ENCODE assay signal across 1 cellular context in genomic region chr11:47355283-47356128, GRCh38.
TF ChIP-seq lines count a peak whose summit lies in the region.

No MANE protein-coding gene starts in this region.

TF ChIP-seq in HepG2, 621 proteins besides CTCF, POLR2A, EP300 and RAD21 (continued from another document and continues in another):
- TF ChIP-seq ZBTB14 (CRISPR knock-in tag; IDR thresholded peaks at IDR 0.05), result no peak
- TF ChIP-seq ZNF558 (CRISPR knock-in tag; IDR thresholded peaks at IDR 0.05; ENCODE audit: borderline replicate concordance), result no peak
- peak; percentile 61; the same call in 1 of the 2 replicates for TF ChIP-seq DMAP1 (CRISPR knock-in tag; IDR thresholded peaks at IDR 0.05)
- peak; percentile 58 for TF ChIP-seq FOXA3 (CRISPR knock-in tag; IDR thresholded peaks at IDR 0.05)
- TF ChIP-seq HOXA9 (CRISPR knock-in tag; IDR thresholded peaks at IDR 0.05; ENCODE audit: borderline replicate concordance), result peak; percentile 62; the same call in 1 of the 2 replicates
- TF ChIP-seq ONECUT2 (CRISPR knock-in tag; IDR thresholded peaks at IDR 0.05), result no peak
- 0 out of 2 replicates have a peak, but pooled peaks have one; percentile 30 for TF ChIP-seq MED1 (CRISPR knock-in tag; IDR thresholded peaks at IDR 0.05)
- no peak for TF ChIP-seq ZMAT5 (CRISPR knock-in tag; IDR thresholded peaks at IDR 0.05; ENCODE audit: borderline replicate concordance, low read depth)
- no peak for TF ChIP-seq EZH2 (conservative IDR thresholded peaks at IDR 0.05; ENCODE audit: low read depth, low read length)
- TF ChIP-seq ZNF605 (CRISPR knock-in tag; IDR thresholded peaks at IDR 0.05), result no peak
- TF ChIP-seq PITX1 (CRISPR knock-in tag; IDR thresholded peaks at IDR 0.05), result no peak
- TF ChIP-seq YEATS2 (CRISPR knock-in tag; IDR thresholded peaks at IDR 0.05; ENCODE audit: borderline replicate concordance), result peak; percentile 58; the same call in 1 of the 2 replicates
- peak; percentile 78; the same call in 1 of the 2 replicates for TF ChIP-seq ARID4A (CRISPR knock-in tag; IDR thresholded peaks at IDR 0.05; ENCODE audit: borderline replicate concordance)
- TF ChIP-seq KDM6A (CRISPR knock-in tag; IDR thresholded peaks at IDR 0.05; ENCODE audit: low read depth), result no peak; the same call in 1 of the 2 replicates
- peak in 1 of 2 experiments; percentile 75; a peak in 2 of 4 replicates for TF ChIP-seq KLF16 (CRISPR knock-in tag; IDR thresholded peaks at IDR 0.05)
- TF ChIP-seq THYN1 (CRISPR knock-in tag; IDR thresholded peaks at IDR 0.05; ENCODE audit: borderline replicate concordance, low read depth), result no peak
- peak; percentile 50; the same call in 1 of the 2 replicates for TF ChIP-seq ZNF281 (CRISPR knock-in tag; IDR thresholded peaks at IDR 0.05; ENCODE audit: borderline replicate concordance)
- TF ChIP-seq ZNF317 (CRISPR knock-in tag; IDR thresholded peaks at IDR 0.05), result no peak
- no peak for TF ChIP-seq SMARCC2 (IDR thresholded peaks at IDR 0.05)
- TF ChIP-seq HDAC6 (IDR thresholded peaks at IDR 0.05; ENCODE audit: low read depth, low read length), result no peak
- TF ChIP-seq ZC3H4 (CRISPR knock-in tag; IDR thresholded peaks at IDR 0.05; ENCODE audit: borderline replicate concordance), result no peak
- peak; percentile 49; the same call in 1 of the 2 replicates for TF ChIP-seq ZNF710 (CRISPR knock-in tag; IDR thresholded peaks at IDR 0.05; ENCODE audit: borderline replicate concordance)
- no peak for TF ChIP-seq ZSCAN20 (CRISPR knock-in tag; IDR thresholded peaks at IDR 0.05; ENCODE audit: borderline replicate concordance)
- no peak for TF ChIP-seq ZNF451 (CRISPR knock-in tag; IDR thresholded peaks at IDR 0.05)
- TF ChIP-seq KLF6 (CRISPR knock-in tag; IDR thresholded peaks at IDR 0.05), result no peak
- no peak for TF ChIP-seq ZFP36L1 (CRISPR knock-in tag; IDR thresholded peaks at IDR 0.05)
- TF ChIP-seq E2F5 (CRISPR knock-in tag; conservative IDR thresholded peaks at IDR 0.05), result no peak
- TF ChIP-seq XRCC5 (optimal IDR thresholded peaks at IDR 0.05; ENCODE audit: low read length), result peak; percentile 97
- no peak; the same call in 1 of the 2 replicates for TF ChIP-seq HNF4A (CRISPR knock-in tag; IDR thresholded peaks at IDR 0.05)
- peak; percentile 85; the same call in 1 of the 2 replicates for TF ChIP-seq MTA1 (CRISPR knock-in tag; IDR thresholded peaks at IDR 0.05; ENCODE audit: borderline replicate concordance)
- peak; percentile 5; the same call in 1 of the 2 replicates for TF ChIP-seq ZBTB39 (CRISPR knock-in tag; IDR thresholded peaks at IDR 0.05)
- TF ChIP-seq ZNF101 (CRISPR knock-in tag; IDR thresholded peaks at IDR 0.05; ENCODE audit: borderline replicate concordance, low read depth), result no peak
- no peak for TF ChIP-seq ZNF138 (CRISPR knock-in tag; IDR thresholded peaks at IDR 0.05; ENCODE audit: low read depth)
- no peak for TF ChIP-seq ZNF557 (CRISPR knock-in tag; IDR thresholded peaks at IDR 0.05)
- 0 out of 2 replicates have a peak, but pooled peaks have one; percentile 16 for TF ChIP-seq JUN (CRISPR knock-in tag; IDR thresholded peaks at IDR 0.05)
- no peak for TF ChIP-seq CERS6 (CRISPR knock-in tag; IDR thresholded peaks at IDR 0.05)
- TF ChIP-seq ZNF747 (CRISPR knock-in tag; IDR thresholded peaks at IDR 0.05; ENCODE audit: borderline replicate concordance), result no peak
- no peak for TF ChIP-seq SMYD3 (CRISPR knock-in tag; IDR thresholded peaks at IDR 0.05)
- TF ChIP-seq NFIC (IDR thresholded peaks at IDR 0.05; ENCODE audit: low read length), result no peak
- TF ChIP-seq HMGXB4 (CRISPR knock-in tag; IDR thresholded peaks at IDR 0.05; ENCODE audit: borderline replicate concordance in 1 of 2, low read depth in 1 of 2), result peak; percentile 98 to 99
- no peak for TF ChIP-seq ZBTB10 (CRISPR knock-in tag; IDR thresholded peaks at IDR 0.05; ENCODE audit: borderline replicate concordance)
- TF ChIP-seq ZNF34 (CRISPR knock-in tag; IDR thresholded peaks at IDR 0.05; ENCODE audit: borderline replicate concordance), result no peak
- no peak for TF ChIP-seq JDP2 (CRISPR knock-in tag; IDR thresholded peaks at IDR 0.05; ENCODE audit: borderline replicate concordance)
